Comparison of ENCODE assay signal across 8 cellular contexts in the genomic region with DNA sequence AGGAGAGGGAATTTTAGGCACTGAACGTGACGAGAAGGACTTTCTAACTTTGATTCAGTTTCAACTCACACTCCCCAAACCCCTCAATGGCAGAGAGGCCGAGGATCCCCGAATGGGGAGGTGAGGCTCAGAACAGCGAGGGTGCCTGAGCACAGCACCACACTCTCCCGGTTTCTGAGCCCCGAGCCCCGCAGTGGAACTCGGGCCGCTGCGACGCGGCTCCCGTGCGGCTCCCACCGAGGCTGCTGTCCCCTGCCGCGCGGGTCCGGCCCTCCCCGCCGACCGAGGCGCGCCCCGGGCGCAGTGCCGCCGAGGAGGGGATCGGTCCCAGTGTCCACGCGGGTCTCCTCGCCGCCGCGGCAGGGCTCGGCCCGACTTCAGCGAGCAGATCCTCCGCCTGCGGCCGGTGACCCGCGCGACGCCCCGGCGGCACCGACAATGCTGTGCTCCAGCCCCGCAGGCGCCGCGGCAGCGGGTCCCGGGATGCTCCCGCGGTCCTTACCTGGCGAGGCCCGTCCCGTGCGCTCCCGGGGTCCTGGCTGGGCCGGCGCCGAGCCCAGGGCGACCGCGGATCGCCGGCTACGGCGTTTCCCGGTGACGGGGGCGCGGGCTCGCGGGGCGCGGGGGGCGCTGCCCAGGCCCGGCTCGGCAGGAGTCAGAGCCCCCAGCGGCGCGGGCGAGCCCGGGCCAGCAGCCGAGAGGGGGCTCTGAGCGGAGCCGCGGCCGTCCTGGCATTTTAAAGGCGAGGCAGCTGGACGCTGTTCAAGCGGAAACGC. TPM values are rescaled to one million over a fixed set of nuclear protein-coding genes. Genes with fewer than 3 reads are reported as not detected.
DNase-seq lines count a peak whose midpoint lies in the region; ATAC-seq and TF ChIP-seq lines count a peak whose summit lies in the region.

Gene CTXND1 (minus strand): TSS at position 709 of the 776 bp plus-strand sequence. CDS start 50,264 bp downstream, outside the sequence.

- H2AFZ ChIP-seq in parathyroid adenoma (no peak within 1 kb of the TSS), Karpas-422 (ENCODE audit: low read length) (no peak within 1 kb of the TSS)

- no peak within 1 kb of the TSS for H3K9ac ChIP-seq in parathyroid adenoma
- H3K9ac ChIP-seq in Karpas-422 (ENCODE audit: low read length): no peak within 1 kb of the TSS

- no peaks in the 10 kb centered on the region for H3K9me2 ChIP-seq in Karpas-422 (replicated peaks; ENCODE audit: insufficient read depth, low read length)

- peak within 1 kb of the TSS; percentile 42 for H3K4me3 ChIP-seq in SJCRH30
- peak within 1 kb of the TSS; percentile 25 for H3K4me3 ChIP-seq in cardiac muscle cell
- peak within 1 kb of the TSS; percentile 24 for H3K4me3 ChIP-seq in parathyroid adenoma (ENCODE audit: low read depth, low read length)
- no peak within 1 kb of the TSS for H3K4me3 ChIP-seq in Karpas-422 (ENCODE audit: low read length)

- H3K9me3 ChIP-seq in SJCRH30 (replicated peaks) (no peaks in the 10 kb centered on the region), cardiac muscle cell (ENCODE audit: low read depth) (no peaks in the 10 kb centered on the region), parathyroid adenoma (ENCODE audit: control insufficient read depth, low read length) (no peaks in the 10 kb centered on the region), Karpas-422 (ENCODE audit: low read length) (no peaks in the 10 kb centered on the region)

- H3K27me3 ChIP-seq in SJCRH30: peaks cover 14% of the 10 kb centered on the region
- H3K27me3 ChIP-seq in cardiac muscle cell: peaks cover 96% of the 10 kb centered on the region
- H3K27me3 ChIP-seq in parathyroid adenoma (ENCODE audit: control insufficient read depth, insufficient read depth, low read length): no peaks in the 10 kb centered on the region
- H3K27me3 ChIP-seq in Karpas-422 (ENCODE audit: low read length): no peaks in the 10 kb centered on the region

- H4K20me1 ChIP-seq in Karpas-422 (ENCODE audit: insufficient read depth, low read depth, low read length): no peaks in the 10 kb centered on the region

- H3K36me3 ChIP-seq in SJCRH30 (no peaks in the 10 kb centered on the region), cardiac muscle cell (no peaks in the 10 kb centered on the region), parathyroid adenoma (ENCODE audit: control insufficient read depth, insufficient read depth, low read length) (no peaks in the 10 kb centered on the region), Karpas-422 (ENCODE audit: insufficient read depth, low read length) (no peaks in the 10 kb centered on the region)

- H3K4me2 ChIP-seq in parathyroid adenoma (ENCODE audit: low read length) (no peak within 1 kb of the TSS), Karpas-422 (ENCODE audit: low read depth, low read length, poor library complexity, severe bottlenecking) (no peak within 1 kb of the TSS)

- DNase-seq in COLO668 (lab: John Stamatoyannopoulos, UW; ENCODE audit: unreplicated experiment) (peak; percentile 22), SJCRH30 (peak; percentile 31 to 54), cardiac muscle cell (ENCODE audit: low read depth in 1 of 2, low spot score in 1 of 2) (peak in 1 of 2 donors; percentile 62), NOMO-1 treated with DMSO at 0.1 percent for 48 hours (lab: John Stamatoyannopoulos, UW; ENCODE audit: unreplicated experiment) (no peak), Karpas-422 (no peak)

- no peak for TF ChIP-seq CTCF in cardiac muscle cell (IDR thresholded peaks at IDR 0.05; ENCODE audit: low read depth, low read length)
- TF ChIP-seq CTCF in parathyroid adenoma (IDR thresholded peaks at IDR 0.05): no peak

- H3K4me1 ChIP-seq in SJCRH30: no peaks in the 10 kb centered on the region
- peaks cover 4% of the 10 kb centered on the region for H3K4me1 ChIP-seq in cardiac muscle cell (ENCODE audit: low read depth)
- no peaks in the 10 kb centered on the region for H3K4me1 ChIP-seq in parathyroid adenoma
- no peaks in the 10 kb centered on the region for H3K4me1 ChIP-seq in Karpas-422 (ENCODE audit: low read length)

- no peak within 1 kb of the TSS for H3K27ac ChIP-seq in SJCRH30
- H3K27ac ChIP-seq in cardiac muscle cell: no peak within 1 kb of the TSS
- no peak within 1 kb of the TSS for H3K27ac ChIP-seq in parathyroid adenoma
- no peak within 1 kb of the TSS for H3K27ac ChIP-seq in Karpas-422 (ENCODE audit: low read length)

- ATAC-seq in HG02798 (IDR thresholded peaks at IDR 0.05; ENCODE audit: poor library complexity, unreplicated experiment) (no peak), HG03159 (IDR thresholded peaks at IDR 0.05; ENCODE audit: unreplicated experiment) (no peak)

- H3K79me2 ChIP-seq in parathyroid adenoma: no peaks in the 10 kb centered on the region
- no peaks in the 10 kb centered on the region for H3K79me2 ChIP-seq in Karpas-422 (ENCODE audit: low read length)

RNA-seq across cellular contexts. Expression of gene CTXND1, which starts in this region (rescaled TPM):
- 0.10 TPM in 2 replicates for total RNA-seq in SJCRH30 (2014; rRNA removed; shearing (Covaris generic))
- total RNA-seq in cardiac muscle cell: 0.07 and 0.09 TPM in 2 replicates
- 0.05 and 0.27 TPM in 2 replicates for polyA plus RNA-seq in cardiac muscle cell
- total RNA-seq in Karpas-422 (2014; rRNA removed; shearing (Covaris generic); ENCODE audit: low replicate concordance): not detected in 2 replicates

Comparison
In these comparisons a context has a peak if more than half of its experiments do, and no peak if none do; other contexts are left out.
1. Peak in DNase-seq and H3K4me3 ChIP-seq in SJCRH30; RNA of the gene not detected or under 1 TPM.